In the genomic region with DNA sequence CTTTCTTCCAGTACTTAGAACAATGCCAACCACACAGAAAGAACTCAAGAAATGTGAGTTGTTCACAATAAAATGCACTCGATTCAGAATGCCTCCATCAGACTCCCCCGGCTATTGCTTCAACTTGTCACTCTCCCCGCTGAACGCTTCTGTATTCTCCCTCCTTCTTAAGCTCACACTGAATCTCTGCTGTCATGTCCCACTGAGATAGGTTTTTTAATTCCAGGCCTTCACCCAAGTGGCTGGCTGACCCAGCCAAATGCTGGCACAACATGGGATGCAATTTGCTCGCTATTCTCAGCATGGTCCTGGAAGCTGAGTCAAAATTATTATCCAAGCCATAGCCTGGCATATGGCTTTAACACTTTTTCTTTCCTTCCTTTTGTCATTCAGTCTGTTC, we compare ENCODE assay signal across 20 cellular contexts.
A peak's percentile ranks its signal among the peaks of the same experiment; 100 is the strongest.
DNase-seq lines count a peak whose midpoint lies in the region; ATAC-seq and TF ChIP-seq lines count a peak whose summit lies in the region.
"Had no signal": no experiment of that assay in that cellular context is flagged by ENCODE, and none has a peak within 500 bp of the region (broad histone marks: within the 10 kb centered on the region; RNA-seq: fewer than 3 reads in every experiment).

No MANE protein-coding gene starts in this region.

- no peaks in the 10 kb centered on the region for H4K20me1 ChIP-seq in GM23338 (replicated peaks; ENCODE audit: insufficient read depth)

- H3K27ac ChIP-seq in GM23338 (ENCODE audit: low read depth), result no peak overlapping the region
- H3K27ac ChIP-seq in left ventricle myocardium inferior (replicated peaks), result peak overlapping the region; percentile 72
- peak overlapping the region in 3 of 4 donors; percentile 30 to 88 (median 87) for H3K27ac ChIP-seq in sigmoid colon
- H3K27ac ChIP-seq: C4-2B, SJSA1 had no signal

- H3K27me3 Mint-ChIP-seq in GM23338 (ENCODE audit: insufficient read depth, low read depth, poor library complexity) (peaks cover 3% of the 10 kb centered on the region), brain (peaks cover 7% of the 10 kb centered on the region)

- no peaks in the 10 kb centered on the region for H3F3A ChIP-seq in GM23338 (replicated peaks; ENCODE audit: low read depth)

- H3K4me3 ChIP-seq in GM23338 (no peak overlapping the region), left ventricle myocardium inferior (no peak overlapping the region), sigmoid colon (no peak overlapping the region)
- H3K4me3 ChIP-seq: SJSA1 had no signal

- H3K79me2 ChIP-seq in GM23338 (replicated peaks; ENCODE audit: insufficient read depth), result no peaks in the 10 kb centered on the region

- ATAC-seq in GM23338 (no peak), GM21825 (IDR thresholded peaks at IDR 0.05; ENCODE audit: unreplicated experiment) (no peak)

- H3K27me3 ChIP-seq in GM23338 (ENCODE audit: insufficient read depth), result no peaks in the 10 kb centered on the region
- no peaks in the 10 kb centered on the region for H3K27me3 ChIP-seq in left ventricle myocardium inferior (ENCODE audit: low read depth)
- H3K27me3 ChIP-seq in sigmoid colon, result no peaks in the 10 kb centered on the region
- H3K27me3 ChIP-seq: SJSA1 had no signal

- intact Hi-C loops in left ventricle myocardium inferior (cut with micrococcal nuclease), result no loop called here
- intact Hi-C loops in sigmoid colon (cut with DNase I), result no loop called here

- no peaks in the 10 kb centered on the region for H3K36me3 Mint-ChIP-seq in GM23338 (ENCODE audit: low read depth)
- H3K36me3 Mint-ChIP-seq in brain, result no peaks in the 10 kb centered on the region

- peaks cover 9% of the 10 kb centered on the region; the same call in 2 of the 3 replicates for H3K4me1 Mint-ChIP-seq in GM23338
- H3K4me1 Mint-ChIP-seq in brain, result peaks cover 38% of the 10 kb centered on the region

- H3K4me1 ChIP-seq in GM23338 (ENCODE audit: insufficient read depth), result no peaks in the 10 kb centered on the region
- peaks cover 66% of the 10 kb centered on the region for H3K4me1 ChIP-seq in left ventricle myocardium inferior
- H3K4me1 ChIP-seq in sigmoid colon, result peaks cover 0 to 68% (median 53%) of the 10 kb centered on the region in 4 donors

- H3K9me3 Mint-ChIP-seq in GM23338 (no peaks in the 10 kb centered on the region), brain (peaks cover 0 to 5% (median 0%) of the 10 kb centered on the region in 5 experiments)
- H3K9me3 Mint-ChIP-seq: IgD-negative memory B cell had no signal

- H3K36me3 ChIP-seq in GM23338 (ENCODE audit: insufficient read depth), result no peaks in the 10 kb centered on the region
- no peaks in the 10 kb centered on the region for H3K36me3 ChIP-seq in left ventricle myocardium inferior
- H3K36me3 ChIP-seq in sigmoid colon, result no peaks in the 10 kb centered on the region
- H3K36me3 ChIP-seq: SJSA1 had no signal

- TF ChIP-seq POLR2A in sigmoid colon (IDR thresholded peaks at IDR 0.05), result no peak

- TF ChIP-seq CTCF in GM23338 (conservative IDR thresholded peaks at IDR 0.05; ENCODE audit: low read depth in 2 of 2), result no peak
- no peak for TF ChIP-seq CTCF in brain (conservative IDR thresholded peaks at IDR 0.05)
- no peak for TF ChIP-seq CTCF in left ventricle myocardium inferior (IDR thresholded peaks at IDR 0.05; ENCODE audit: borderline replicate concordance)
- TF ChIP-seq CTCF in sigmoid colon (IDR thresholded peaks at IDR 0.05), result no peak

- H3K9me2 ChIP-seq in GM23338 (ENCODE audit: insufficient read depth), result peaks cover 16% of the 10 kb centered on the region

- H3K4me3 Mint-ChIP-seq in GM23338 (no peak overlapping the region), brain (peak overlapping the region in 1 of 5 experiments; percentile 35)
- H3K4me3 Mint-ChIP-seq: IgD-negative memory B cell had no signal

- H2AFZ ChIP-seq in GM23338, result peak overlapping the region; percentile 63; the same call in 1 of the 2 replicates

- TF ChIP-seq EP300 in sigmoid colon (IDR thresholded peaks at IDR 0.05), result no peak

- no peaks in the 10 kb centered on the region for H3K9me3 ChIP-seq in left ventricle myocardium inferior (replicated peaks)
- H3K9me3 ChIP-seq in sigmoid colon, result no peaks in the 10 kb centered on the region
- H3K9me3 ChIP-seq: SJSA1 had no signal

- no peak overlapping the region for H3K4me2 ChIP-seq in GM23338

- WGBS in sigmoid colon, 2 donors, result 94 to 97% methylated on average over 5 of the region's 5 CpGs

- DNase-seq in GM23338 (ENCODE audit: low spot score), result no peak
- DNase-seq in left ventricle myocardium inferior, result no peak
- no peak for DNase-seq in sigmoid colon
- DNase-seq in NCI-H82 treated with DMSO at 0.1 percent for 48 hours (lab: John Stamatoyannopoulos, UW; ENCODE audit: unreplicated experiment), result no peak
- no peak for DNase-seq in cortex of kidney (lab: John Stamatoyannopoulos, UW)
- DNase-seq: GF-D8, H7, Kasumi-1, NCI-H1105 treated with DMSO at 0.1 percent for 48 hours, NCI-H1694 treated with DMSO at 0.1 percent for 48 hours, NCI-H2107, NCI-H226, NCI-H526 treated with DMSO at 0.1 percent for 48 hours, OCI-M1, RPMI8226 had no signal

- H3K27ac Mint-ChIP-seq in GM23338 (no peak overlapping the region), brain (peak overlapping the region in 3 of 5 experiments; percentile 4 to 72 (median 42))
- H3K27ac Mint-ChIP-seq: IgD-negative memory B cell had no signal

TF ChIP-seq in GM23338, 12 proteins besides CTCF, POLR2A, EP300 and RAD21 (continues in another document):
- TF ChIP-seq EZH2 (IDR thresholded peaks at IDR 0.05; ENCODE audit: low read depth, unreplicated experiment), result no peak
- TF ChIP-seq STAT1 (IDR thresholded peaks at IDR 0.05; ENCODE audit: unreplicated experiment), result no peak
- TF ChIP-seq POLR2AphosphoS5 (IDR thresholded peaks at IDR 0.05; ENCODE audit: low read depth), result no peak
- TF ChIP-seq CREB1 (CRISPR knock-in tag; IDR thresholded peaks at IDR 0.05; ENCODE audit: low read depth), result no peak
- no peak for TF ChIP-seq EZH2phosphoT487 (IDR thresholded peaks at IDR 0.05; ENCODE audit: unreplicated experiment)
- TF ChIP-seq ZNF114 (CRISPR knock-in tag; IDR thresholded peaks at IDR 0.05), result no peak
- no peak for TF ChIP-seq REST (IDR thresholded peaks at IDR 0.05; ENCODE audit: unreplicated experiment)
